ENCODE assay signal across 8 cellular contexts in the genomic region with DNA sequence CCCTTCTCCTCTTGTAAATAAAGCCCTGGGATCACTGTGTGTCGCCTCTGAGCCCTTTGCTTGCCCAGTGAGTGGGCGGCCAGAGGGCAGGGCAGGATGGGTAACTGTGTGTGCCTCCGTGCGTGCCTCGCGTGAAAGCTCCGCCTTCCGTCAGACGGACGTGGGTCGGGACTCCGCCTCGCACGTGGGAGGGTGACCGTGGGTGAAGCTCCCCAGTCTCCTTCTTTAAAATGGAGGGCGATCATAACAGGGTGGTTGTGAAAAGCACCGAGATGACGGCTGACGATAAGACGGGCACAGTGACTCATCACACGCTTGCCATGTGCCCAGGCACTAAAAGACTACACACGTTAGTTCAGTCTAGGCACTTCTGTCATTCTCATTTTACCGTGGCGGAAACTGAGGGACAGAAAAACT.
A peak's percentile ranks its signal among the peaks of the same experiment; 100 is the strongest.
DNase-seq lines count a peak whose midpoint lies in the region; ATAC-seq and TF ChIP-seq lines count a peak whose summit lies in the region.

No MANE protein-coding gene starts in this region.

- H3K27ac Mint-ChIP-seq in stimulated activated memory B cell treated with anti-CD40 and anti-IgM and Interleukin-4, amounts not matched to agents 10 μg/mL and 1 μg/mL and 100 μg/mL, for 72 hours: peak overlapping the region; percentile 98

- no peaks in the 10 kb centered on the region for H3K9me3 ChIP-seq in duodenal mucosa (ENCODE audit: control insufficient read depth in 1 of 2, low read length in 2 of 2)
- H3K9me3 ChIP-seq in muscle layer of duodenum (ENCODE audit: control insufficient read depth in 1 of 2, low read length in 2 of 2): no peaks in the 10 kb centered on the region

- DNase-seq in DMS153 treated with DMSO at 0.1 percent for 48 hours (lab: John Stamatoyannopoulos, UW; ENCODE audit: unreplicated experiment): peak; percentile 34
- peak; percentile 95 for DNase-seq in activated CD4-positive, alpha-beta T cell treated with anti-CD3 and anti-CD28 coated beads for 48 hours

- peaks cover 88% of the 10 kb centered on the region for H3K4me1 Mint-ChIP-seq in stimulated activated memory B cell treated with anti-CD40 and anti-IgM and Interleukin-4, amounts not matched to agents 10 μg/mL and 1 μg/mL and 100 μg/mL, for 72 hours

- H3K4me3 ChIP-seq in duodenal mucosa (ENCODE audit: low read depth in 1 of 2, low read length in 2 of 2) (peak overlapping the region; percentile 82 to 85), muscle layer of duodenum (ENCODE audit: low read depth in 1 of 2, low read length in 2 of 2) (peak overlapping the region; percentile 21 to 27)

- peak overlapping the region; percentile 96 for H3K4me3 Mint-ChIP-seq in stimulated activated memory B cell treated with anti-CD40 and anti-IgM and Interleukin-4, amounts not matched to agents 10 μg/mL and 1 μg/mL and 100 μg/mL, for 72 hours

- TF ChIP-seq EP300 in Ishikawa (IDR thresholded peaks at IDR 0.05; ENCODE audit: borderline replicate concordance): 0 out of 2 replicates have a peak, but pooled peaks have one; percentile 4

- peak overlapping the region; percentile 96 to 97 for H3K9ac ChIP-seq in duodenal mucosa (ENCODE audit: low read depth in 1 of 2, low read length in 2 of 2)

- H3K27me3 ChIP-seq in duodenal mucosa (ENCODE audit: control insufficient read depth in 1 of 2, insufficient read depth in 2 of 2, low read length in 2 of 2): no peaks in the 10 kb centered on the region
- H3K27me3 ChIP-seq in muscle layer of duodenum (ENCODE audit: low read depth, low read length): no peaks in the 10 kb centered on the region

- peaks cover 46% of the 10 kb centered on the region for H3K36me3 Mint-ChIP-seq in stimulated activated memory B cell treated with anti-CD40 and anti-IgM and Interleukin-4, amounts not matched to agents 10 μg/mL and 1 μg/mL and 100 μg/mL, for 72 hours

- ATAC-seq in stimulated activated memory B cell treated with anti-CD40 and anti-IgM and Interleukin-4, amounts not matched to agents 10 μg/mL and 1 μg/mL and 100 μg/mL, for 72 hours: peak; percentile 63
- no peak for ATAC-seq in HG02759 (IDR thresholded peaks at IDR 0.05; ENCODE audit: unreplicated experiment)
- no peak for ATAC-seq in GM18517 (IDR thresholded peaks at IDR 0.05; ENCODE audit: unreplicated experiment)

- no peak for TF ChIP-seq RAD21 in Ishikawa (IDR thresholded peaks at IDR 0.05; ENCODE audit: low read depth)

- H3K36me3 ChIP-seq in duodenal mucosa (ENCODE audit: control insufficient read depth in 1 of 2, insufficient read depth in 2 of 2, low read length in 2 of 2) (peaks cover 18 to 38% of the 10 kb centered on the region in 2 donors), muscle layer of duodenum (ENCODE audit: control insufficient read depth in 1 of 2, insufficient read depth in 2 of 2, low read length in 2 of 2) (peaks cover 12% of the 10 kb centered on the region in 2 donors)

- peaks cover 70 to 86% of the 10 kb centered on the region in 2 donors for H3K4me1 ChIP-seq in duodenal mucosa (ENCODE audit: control insufficient read depth in 1 of 2, insufficient read depth in 2 of 2, low read length in 2 of 2)
- H3K4me1 ChIP-seq in muscle layer of duodenum (ENCODE audit: control insufficient read depth in 1 of 2, insufficient read depth in 2 of 2, low read length in 2 of 2): peaks cover 14 to 43% of the 10 kb centered on the region in 2 donors

- H3K27ac ChIP-seq in duodenal mucosa (ENCODE audit: low read depth, low read length) (peak overlapping the region; percentile 97), muscle layer of duodenum (ENCODE audit: low read length) (peak overlapping the region; percentile 81)

- no peaks in the 10 kb centered on the region for H3K27me3 Mint-ChIP-seq in stimulated activated memory B cell treated with anti-CD40 and anti-IgM and Interleukin-4, amounts not matched to agents 10 μg/mL and 1 μg/mL and 100 μg/mL, for 72 hours

- no peaks in the 10 kb centered on the region for H3K9me3 Mint-ChIP-seq in stimulated activated memory B cell treated with anti-CD40 and anti-IgM and Interleukin-4, amounts not matched to agents 10 μg/mL and 1 μg/mL and 100 μg/mL, for 72 hours

TF ChIP-seq in Ishikawa, 13 proteins besides CTCF, POLR2A, EP300 and RAD21:
- TF ChIP-seq NFIC (IDR thresholded peaks at IDR 0.05) (no peak), EGR1 (IDR thresholded peaks at IDR 0.05) (peak; percentile 33; the same call in 1 of the 2 replicates)
TF ChIP-seq in Ishikawa: peak in this region for 1.
